In the genomic region with DNA sequence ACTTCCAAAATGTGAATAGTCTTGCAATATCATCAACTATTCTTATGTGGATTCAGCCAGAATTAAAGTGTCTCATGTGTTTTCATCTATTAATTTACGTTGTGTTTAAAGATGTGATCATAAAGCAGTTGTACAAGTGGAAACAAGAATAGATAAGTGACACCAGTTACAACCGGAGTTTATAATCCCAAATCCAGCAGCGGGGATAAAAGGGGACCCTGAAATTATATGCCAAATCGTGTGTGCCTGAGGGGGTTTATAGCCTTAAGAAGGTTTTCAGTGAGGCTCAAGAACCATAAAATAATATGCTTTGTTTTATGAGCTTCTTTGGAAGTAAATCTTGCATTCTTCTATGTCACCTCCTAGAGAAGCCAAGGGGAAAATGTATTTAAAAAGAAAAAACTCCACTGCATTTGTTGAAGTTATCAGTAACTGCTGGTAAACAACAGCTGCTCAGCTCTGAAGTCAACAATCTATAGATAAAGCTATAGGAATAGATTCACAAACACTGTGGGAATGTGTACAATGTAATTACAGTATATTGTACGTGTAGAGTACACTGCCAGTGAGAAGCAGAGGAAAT, we compare ENCODE assay signal across 14 cellular contexts. TPM values are rescaled to one million over a fixed set of nuclear protein-coding genes. Genes with fewer than 3 reads are reported as not detected.
DNase-seq lines count a peak whose midpoint lies in the region; ATAC-seq and TF ChIP-seq lines count a peak whose summit lies in the region.
"Had no signal": no experiment of that assay in that cellular context is flagged by ENCODE, and none has a peak within 500 bp of the region (broad histone marks: within the 10 kb centered on the region; RNA-seq: fewer than 3 reads in every experiment).

No MANE protein-coding gene starts in this region.

- H3K23ac ChIP-seq in neuronal stem cell (ENCODE audit: low read depth, low read length, poor library complexity): no peak overlapping the region

- no peaks in the 10 kb centered on the region for H3K4me1 ChIP-seq in OCI-LY7 (ENCODE audit: insufficient read depth, low read length, poor library complexity, severe bottlenecking)
- H3K4me1 ChIP-seq in neuronal stem cell (ENCODE audit: control insufficient read depth in 2 of 2, insufficient read depth in 1 of 2, low read depth in 1 of 2, low read length in 2 of 2): peaks cover 0 to 2% of the 10 kb centered on the region in 2 donors
- H3K4me1 ChIP-seq: BLaER1 had no signal

- peaks cover 3% of the 10 kb centered on the region for H3K9me3 Mint-ChIP-seq in osteocyte (ENCODE audit: unreplicated experiment)
- H3K9me3 Mint-ChIP-seq: activated CD4-positive, alpha-beta T cell treated with anti-CD3 and anti-CD28 coated beads, Interleukin-2, amount 10 ng/mL, durations not matched to agents 24 days and 14 days had no signal

- H3K27ac Mint-ChIP-seq in osteocyte (ENCODE audit: unreplicated experiment): peak overlapping the region; percentile 92

- no peak overlapping the region for H2AFZ ChIP-seq in OCI-LY7 (ENCODE audit: low read length)
- H2AFZ ChIP-seq in neuronal stem cell (ENCODE audit: low read length): no peak overlapping the region

- H3K4me3 ChIP-seq in AG04450 (ENCODE audit: low read depth, low read length) (no peak overlapping the region), OCI-LY7 (ENCODE audit: low read depth, low read length, poor library complexity, severe bottlenecking) (no peak overlapping the region), neuronal stem cell (ENCODE audit: low read length in 2 of 2) (no peak overlapping the region)
- H3K4me3 ChIP-seq: BLaER1 had no signal

- no peak overlapping the region for H4K8ac ChIP-seq in neuronal stem cell (ENCODE audit: low read depth, low read length)

- intact Hi-C loops in OCI-LY7 (cut with micrococcal nuclease; ENCODE audit: unreplicated experiment): no loop called here

- H3K4me3 Mint-ChIP-seq in osteocyte (ENCODE audit: unreplicated experiment): peak overlapping the region; percentile 3
- H3K4me3 Mint-ChIP-seq: activated CD4-positive, alpha-beta T cell treated with anti-CD3 and anti-CD28 coated beads, Interleukin-2, amount 10 ng/mL, durations not matched to agents 24 days and 14 days had no signal

- no peak overlapping the region for H2BK12ac ChIP-seq in neuronal stem cell (ENCODE audit: low read length)

- no peak overlapping the region for H2BK5ac ChIP-seq in neuronal stem cell (ENCODE audit: low read length)

- CTCF ChIA-PET in AG04450 (lab: Charles Lee): interaction anchor here (1.9 kb wide), 1 partner anchor 22 kb away, joined by 11 read pairs; no protein-coding TSS in a partner anchor
- CTCF ChIA-PET in OCI-LY7 (lab: Charles Lee; ENCODE audit: unreplicated experiment): interaction anchor here (0.6 kb wide), 1 partner anchor 1548 kb away, joined by 4 read pairs; the partner anchor contains the start of gene WIPF1

- no peak overlapping the region for H3K9ac ChIP-seq in neuronal stem cell (ENCODE audit: low read depth, low read length, poor library complexity)
- H3K9ac ChIP-seq: BLaER1, KMS-11 had no signal

- no peaks in the 10 kb centered on the region for H3K36me3 ChIP-seq in OCI-LY7 (ENCODE audit: insufficient read depth, low read length)
- no peaks in the 10 kb centered on the region for H3K36me3 ChIP-seq in neuronal stem cell (replicated peaks in 1 of 2; ENCODE audit: control insufficient read depth in 2 of 2, insufficient read depth in 2 of 2, low read length in 2 of 2)
- H3K36me3 ChIP-seq: BLaER1 had no signal

- no peak for ATAC-seq in HG02840 (IDR thresholded peaks at IDR 0.05; ENCODE audit: low FRiP score, unreplicated experiment)

- peaks cover 60% of the 10 kb centered on the region for H3K4me1 Mint-ChIP-seq in osteocyte (ENCODE audit: unreplicated experiment)

- no peak overlapping the region for H3K18ac ChIP-seq in neuronal stem cell (ENCODE audit: low read length)

- no CpG with 5 or more reads among the region's 5 CpGs for WGBS in neuronal stem cell (ENCODE audit: extremely low coverage in 2 of 2, insufficient read length in 2 of 2, insufficient replicate concordance in 1 of 2), 2 donors

- H3K27ac ChIP-seq in AG04450 (ENCODE audit: low read depth, low read length) (peak overlapping the region; percentile 49), epithelial cell of prostate (peak overlapping the region; percentile 97), OCI-LY7 (ENCODE audit: low read depth, low read length, poor library complexity, severe bottlenecking) (no peak overlapping the region), neuronal stem cell (replicated peaks; ENCODE audit: low read length) (no peak overlapping the region)
- H3K27ac ChIP-seq: BLaER1, KMS-11 had no signal

- H3K4ac ChIP-seq in neuronal stem cell (ENCODE audit: low read length): no peak overlapping the region

- DNase-seq in AG04450 (ENCODE audit: low read depth, low spot score): no peak
- DNase-seq in M059J (ENCODE audit: low read depth): peak; percentile 9
- DNase-seq in epithelial cell of prostate (ENCODE audit: low read depth, low spot score): no peak
- no peak for DNase-seq in osteocyte (ENCODE audit: extremely low spot score, unreplicated experiment)
- DNase-seq in OCI-LY7 (ENCODE audit: low spot score): no peak
- DNase-seq in DMS153 (lab: John Stamatoyannopoulos, UW): no peak
- no peak for DNase-seq in neuronal stem cell (ENCODE audit: low spot score)
- DNase-seq: activated gamma-delta T cell; central memory CD4-positive, alpha-beta T cell; NCI-H187 had no signal

- H3K4me2 ChIP-seq in OCI-LY7 (ENCODE audit: low read length) (no peak overlapping the region), neuronal stem cell (ENCODE audit: insufficient read depth, low read length, poor library complexity, severe bottlenecking) (no peak overlapping the region)
- H3K4me2 ChIP-seq: BLaER1, KMS-11 had no signal

- POLR2A ChIA-PET in AG04450 (lab: Yijun Ruan, JAX) (interaction anchor here (0.6 to 2.1 kb wide), 6 partner anchors 14 to 161 kb away, joined by 3 to 9 read pairs (median 4); no protein-coding TSS in a partner anchor), OCI-LY7 (lab: Charles Lee) (interaction anchor here (0.5 to 1.1 kb wide), 4 partner anchors 12 to 261 kb away, joined by 3 to 4 read pairs (median 3); no protein-coding TSS in a partner anchor)

- no peak overlapping the region for H2AK5ac ChIP-seq in neuronal stem cell (ENCODE audit: low read depth, low read length)

- no peaks in the 10 kb centered on the region for H3K36me3 Mint-ChIP-seq in osteocyte (ENCODE audit: unreplicated experiment)

- no peaks in the 10 kb centered on the region for H3K79me2 ChIP-seq in OCI-LY7 (ENCODE audit: insufficient read depth, low read depth, low read length)

- H2BK15ac ChIP-seq in neuronal stem cell (ENCODE audit: low read length): no peak overlapping the region

- no peaks in the 10 kb centered on the region for H3K79me1 ChIP-seq in neuronal stem cell (ENCODE audit: low read depth, low read length)

- no peak overlapping the region for H3K14ac ChIP-seq in neuronal stem cell (ENCODE audit: low read length)

- no peaks in the 10 kb centered on the region for H4K20me1 ChIP-seq in OCI-LY7 (ENCODE audit: insufficient read depth, low read length)
- H4K20me1 ChIP-seq: BLaER1 had no signal

- no peak overlapping the region for H2BK120ac ChIP-seq in neuronal stem cell (ENCODE audit: low read depth, low read length)

- no peak overlapping the region for H4K91ac ChIP-seq in neuronal stem cell (ENCODE audit: low read depth, low read length, poor library complexity)

- TF ChIP-seq CTCF in AG04450 (IDR thresholded peaks at IDR 0.05; ENCODE audit: low read depth, low read length) (no peak), osteocyte (IDR thresholded peaks at IDR 0.05) (no peak), OCI-LY7 (conservative IDR thresholded peaks at IDR 0.05; ENCODE audit: low read length) (no peak)

- no peaks in the 10 kb centered on the region for H3K9me2 ChIP-seq in OCI-LY7 (ENCODE audit: insufficient read depth, low read length)

- no peaks in the 10 kb centered on the region for H3K9me3 ChIP-seq in AG04450 (ENCODE audit: control insufficient read depth, insufficient read depth, low read length)
- no peaks in the 10 kb centered on the region for H3K9me3 ChIP-seq in OCI-LY7 (ENCODE audit: low read length)
- peaks cover 0 to 1% of the 10 kb centered on the region in 2 donors for H3K9me3 ChIP-seq in neuronal stem cell (replicated peaks in 1 of 2; ENCODE audit: control insufficient read depth in 2 of 2, insufficient read depth in 1 of 2, low read depth in 1 of 2, low read length in 2 of 2)
- H3K9me3 ChIP-seq: BLaER1 had no signal

- H3K27me3 Mint-ChIP-seq in osteocyte (ENCODE audit: unreplicated experiment): no peaks in the 10 kb centered on the region

- no peaks in the 10 kb centered on the region for H3K27me3 ChIP-seq in AG04450 (ENCODE audit: control insufficient read depth, insufficient read depth, low read length)
- H3K27me3 ChIP-seq in neuronal stem cell (ENCODE audit: control insufficient read depth in 3 of 3, insufficient read depth in 3 of 3, low read depth in 1 of 3, low read length in 3 of 3): no peaks in the 10 kb centered on the region
- H3K27me3 ChIP-seq: BLaER1 had no signal

- BruUV-seq in OCI-LY7 (replicated peaks; lab: Mats Ljungman, UMichigan): no TSS peak

RNA-seq across cellular contexts. Expression of gene MAP3K20, which starts 25.8 kb away (rescaled TPM):
- 59.8 and 74.6 TPM in 2 replicates for polyA plus RNA-seq in AG04450 (2011; rRNA removed)
- polyA minus RNA-seq in AG04450 (2011; rRNA and poly(A)+ RNA removed): 54.5 and 83.6 TPM in 2 replicates
- 11.9 and 23.1 TPM in 2 replicates for total RNA-seq in M059J (2014; rRNA removed; shearing (Covaris generic))
- total RNA-seq in osteocyte: 56.4 and 57.4 TPM in 2 replicates
- total RNA-seq in OCI-LY7 (2014; rRNA removed; shearing (Covaris generic)): 8.2 and 9.1 TPM in 2 replicates
- 17.3 and 17.9 TPM in 2 replicates for total RNA-seq in OCI-LY7 (2022)
- polyA plus RNA-seq in neuronal stem cell (2013, experiment 1 of 2): 11.2 TPM
- polyA plus RNA-seq in neuronal stem cell (2013, experiment 2 of 2): 11.8 TPM

Comparison
In these comparisons a context has a peak if more than half of its experiments do, and no peak if none do; other contexts are left out.
1. H3K27ac ChIP-seq: peak in AG04450 (single experiment) and epithelial cell of prostate (single experiment); none in OCI-LY7 (single experiment) and neuronal stem cell (single experiment).